ENCODE assay signal across 26 cellular contexts in the genomic region with DNA sequence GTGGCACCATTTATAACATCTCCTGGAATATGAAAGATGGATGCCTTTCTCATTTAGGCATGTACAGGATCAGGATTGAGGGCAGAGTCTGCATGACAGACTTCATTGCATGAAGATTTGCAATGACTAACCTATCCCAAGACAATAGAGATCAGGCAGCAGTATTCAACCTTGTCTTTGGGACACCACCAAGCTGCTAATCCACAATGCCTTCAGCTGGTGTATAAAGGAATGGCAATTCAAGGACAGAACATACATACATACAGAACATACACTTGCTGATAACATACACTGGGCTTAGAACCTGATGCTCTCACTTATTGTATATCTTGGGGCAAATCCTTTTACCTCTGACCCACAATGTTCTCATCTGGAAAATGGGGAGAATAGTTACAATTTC. TPM values are rescaled to one million over a fixed set of nuclear protein-coding genes. Genes with fewer than 3 reads are reported as not detected.
"Had no signal": no experiment of that assay in that cellular context is flagged by ENCODE, and none has a peak within 500 bp of the region (broad histone marks: within the 10 kb centered on the region; RNA-seq: fewer than 3 reads in every experiment).

No MANE protein-coding gene starts in this region.

- H3K9ac ChIP-seq: neural progenitor cell, parathyroid adenoma had no signal

- H3K27ac Mint-ChIP-seq: memory B cell; mesothelial cell of epicardium; naive B cell; natural killer cell treated with Interleukin-12 subunit alpha and Interleukin-12 subunit beta and Interleukin-15 and Interleukin-18, amount 100 ng/mL, for 72 hours; neural progenitor cell; progenitor cell of endocrine pancreas had no signal

- H3K36me3 Mint-ChIP-seq: memory B cell; mesothelial cell of epicardium; naive B cell; natural killer cell treated with Interleukin-12 subunit alpha and Interleukin-12 subunit beta and Interleukin-15 and Interleukin-18, amount 100 ng/mL, for 72 hours; neural progenitor cell had no signal

- H2AFZ ChIP-seq: hepatocyte, neural progenitor cell, parathyroid adenoma had no signal

- H3K9me3 Mint-ChIP-seq: mesothelial cell of epicardium; neural progenitor cell; stimulated activated naive CD8-positive, alpha-beta T cell treated with anti-CD3 and anti-CD28 coated beads, Interleukin-15, amount 100 ng/mL, for 72 hours had no signal

- H3K4me1 ChIP-seq: neural progenitor cell, thyroid gland, vagina had no signal

- H3K4me1 Mint-ChIP-seq: memory B cell; naive B cell; neural progenitor cell; stimulated activated naive CD8-positive, alpha-beta T cell treated with anti-CD3 and anti-CD28 coated beads, Interleukin-15, amount 100 ng/mL, for 72 hours had no signal

- ATAC-seq: left lobe of liver; mucosa of descending colon; natural killer cell treated with Interleukin-12 subunit alpha and Interleukin-12 subunit beta and Interleukin-15 and Interleukin-18, amount 100 ng/mL, for 72 hours; sciatic nerve; stimulated activated naive CD8-positive, alpha-beta T cell treated with anti-CD3 and anti-CD28 coated beads, Interleukin-15, amount 100 ng/mL, for 72 hours had no signal

- H3K79me2 ChIP-seq: hepatocyte, parathyroid adenoma had no signal

- H3K27me3 ChIP-seq: neural progenitor cell, thyroid gland, vagina had no signal

- H3K4me3 Mint-ChIP-seq: memory B cell; mesothelial cell of epicardium; naive B cell; natural killer cell treated with Interleukin-12 subunit alpha and Interleukin-12 subunit beta and Interleukin-15 and Interleukin-18, amount 100 ng/mL, for 72 hours; neural progenitor cell; stimulated activated naive CD8-positive, alpha-beta T cell treated with anti-CD3 and anti-CD28 coated beads, Interleukin-15, amount 100 ng/mL, for 72 hours had no signal

- DNase-seq: dermis blood vessel endothelial cell; effector memory CD4-positive, alpha-beta T cell; kidney; mucosa of descending colon; naive B cell; stimulated activated CD4-positive, alpha-beta T cell treated with anti-CD3 and anti-CD28 coated beads, Interleukin-12 subunit alpha, Interleukin-12 subunit beta, amount 100 ng/mL, for 4 hours; stimulated activated CD4-positive, alpha-beta T cell treated with anti-CD3 and anti-CD28 coated beads, Interleukin-1b, Interleukin-23, amount 100 ng/mL, for 48 hours; stimulated activated CD4-positive, alpha-beta T cell treated with anti-CD3 and anti-CD28 coated beads, Interleukin-4, amount 100 ng/mL, for 1 hour; stimulated activated CD8-positive, alpha-beta memory T cell treated with anti-CD3 and anti-CD28 coated beads, Interleukin-4, amount 100 ng/mL, for 48 hours; stimulated activated naive CD4-positive, alpha-beta T cell; stimulated activated naive CD8-positive, alpha-beta T cell treated with anti-CD3 and anti-CD28 coated beads, Interleukin-15, amount 100 ng/mL, for 72 hours; thyroid gland; trophoblast cell had no signal

- H3K4me2 ChIP-seq: hepatocyte, neural progenitor cell, smooth muscle cell had no signal

- H3K36me3 ChIP-seq: neural progenitor cell, thyroid gland, vagina had no signal

- H3K27me3 Mint-ChIP-seq: natural killer cell treated with Interleukin-12 subunit alpha and Interleukin-12 subunit beta and Interleukin-15 and Interleukin-18, amount 100 ng/mL, for 72 hours; stimulated activated naive CD8-positive, alpha-beta T cell treated with anti-CD3 and anti-CD28 coated beads, Interleukin-15, amount 100 ng/mL, for 72 hours had no signal

- H3K27ac ChIP-seq: coronary artery, hepatocyte, neural progenitor cell, parathyroid adenoma, thyroid gland, vagina had no signal

- H3K9me3 ChIP-seq: mucosa of descending colon, thyroid gland, vagina had no signal

- H3K4me3 ChIP-seq: coronary artery, hepatocyte, lung, mucosa of descending colon, neural progenitor cell, smooth muscle cell, thyroid gland, vagina had no signal

RNA-seq across cellular contexts. Expression of a gene that starts 11.5 kb away (rescaled TPM):
- total RNA-seq: dermis blood vessel endothelial cell; natural killer cell treated with Interleukin-12 subunit alpha and Interleukin-12 subunit beta and Interleukin-15 and Interleukin-18, amount 100 ng/mL, for 72 hours; sciatic nerve had no signal
